Comparison of ENCODE assay signal across 8 cellular contexts in genomic region chr2:16507655-16508054, GRCh38.
DNase-seq lines count a peak whose midpoint lies in the region; ATAC-seq and TF ChIP-seq lines count a peak whose summit lies in the region.

No MANE protein-coding gene starts in this region.

- H3K4me3 ChIP-seq in astrocyte of the cerebellum (ENCODE audit: low read depth, low read length) (peak overlapping the region; percentile 16), iPS-11a (ENCODE audit: low read depth, low read length) (peak overlapping the region; percentile 30), psoas muscle (peak overlapping the region; percentile 65), Karpas-422 (ENCODE audit: low read length) (no peak overlapping the region)

- no peaks in the 10 kb centered on the region for H3K79me2 ChIP-seq in Karpas-422 (ENCODE audit: low read length)

- no peak overlapping the region for H3K4me3 Mint-ChIP-seq in activated naive CD4-positive, alpha-beta T cell treated with anti-CD3 and anti-CD28 coated beads, Interleukin-2, amount 10 ng/mL, durations not matched to agents 7 days and 5 days

- CTCF ChIA-PET in activated naive CD4-positive, alpha-beta T cell treated with anti-CD3 and anti-CD28 coated beads, Interleukin-2, amount 10 ng/mL, durations not matched to agents 7 days and 5 days (lab: Charles Lee), result interaction anchor here (1.9 kb wide), 1 partner anchor 19 kb away, joined by 6 read pairs; no protein-coding TSS in a partner anchor

- H3K4me2 ChIP-seq in Karpas-422 (ENCODE audit: low read depth, low read length, poor library complexity, severe bottlenecking), result no peak overlapping the region

- ATAC-seq in psoas muscle (peak; percentile 16 to 24 (median 18)), HG03571 (IDR thresholded peaks at IDR 0.05; ENCODE audit: unreplicated experiment) (no peak)

- WGBS in psoas muscle, 3 donors, result 21 to 24% (median 22%) methylated on average over 13 of the region's 13 CpGs

- H2AFZ ChIP-seq in Karpas-422 (ENCODE audit: low read length), result no peak overlapping the region

- peaks cover 44% of the 10 kb centered on the region for H3K27me3 Mint-ChIP-seq in activated naive CD4-positive, alpha-beta T cell treated with anti-CD3 and anti-CD28 coated beads, Interleukin-2, amount 10 ng/mL, durations not matched to agents 7 days and 5 days

- H3K36me3 ChIP-seq in ES-I3 (ENCODE audit: insufficient read depth, low read length) (no peaks in the 10 kb centered on the region), psoas muscle (ENCODE audit: insufficient read depth in 1 of 2, low read depth in 1 of 2) (no peaks in the 10 kb centered on the region), Karpas-422 (ENCODE audit: insufficient read depth, low read length) (no peaks in the 10 kb centered on the region)

- intact Hi-C loops in psoas muscle (cut with DNase I), result loop anchor here (2.0 to 10.0 kb wide), 5 partner anchors 223 to 871 kb away; partner anchors contain the start of gene MYCN (in 1 of the 2)

- H3K9ac ChIP-seq in ES-I3 (ENCODE audit: low read depth, low read length) (peak overlapping the region; percentile 51; the same call in 1 of the 2 replicates), Karpas-422 (ENCODE audit: low read length) (no peak overlapping the region)

- H4K20me1 ChIP-seq in Karpas-422 (ENCODE audit: insufficient read depth, low read depth, low read length), result no peaks in the 10 kb centered on the region

- H3K9me2 ChIP-seq in Karpas-422 (replicated peaks; ENCODE audit: insufficient read depth, low read length), result no peaks in the 10 kb centered on the region

- in situ Hi-C loops in astrocyte of the cerebellum (cut with HindIII; ENCODE audit: low sequenced_read_pairs), result no loop called here

- H3K9me3 ChIP-seq in ES-I3 (ENCODE audit: control insufficient read depth, insufficient read depth, low read length) (no peaks in the 10 kb centered on the region), psoas muscle (no peaks in the 10 kb centered on the region), Karpas-422 (ENCODE audit: low read length) (no peaks in the 10 kb centered on the region)

- H3K4me1 ChIP-seq in ES-I3 (ENCODE audit: insufficient read depth, low read length) (no peaks in the 10 kb centered on the region), psoas muscle (peaks cover 8% of the 10 kb centered on the region), Karpas-422 (ENCODE audit: low read length) (no peaks in the 10 kb centered on the region)

- H3K36me3 Mint-ChIP-seq in activated naive CD4-positive, alpha-beta T cell treated with anti-CD3 and anti-CD28 coated beads, Interleukin-2, amount 10 ng/mL, durations not matched to agents 7 days and 5 days, result no peaks in the 10 kb centered on the region

- H3K27me3 ChIP-seq in psoas muscle (ENCODE audit: insufficient read depth in 3 of 3, low read length in 2 of 3) (peaks cover 0 to 34% (median 0%) of the 10 kb centered on the region in 3 donors), Karpas-422 (ENCODE audit: low read length) (no peaks in the 10 kb centered on the region)

- H3K27ac Mint-ChIP-seq in activated naive CD4-positive, alpha-beta T cell treated with anti-CD3 and anti-CD28 coated beads, Interleukin-2, amount 10 ng/mL, durations not matched to agents 7 days and 5 days, result no peak overlapping the region

- H3K9me3 Mint-ChIP-seq in activated naive CD4-positive, alpha-beta T cell treated with anti-CD3 and anti-CD28 coated beads, Interleukin-2, amount 10 ng/mL, durations not matched to agents 7 days and 5 days, result no peaks in the 10 kb centered on the region

- H3K4me1 Mint-ChIP-seq in activated naive CD4-positive, alpha-beta T cell treated with anti-CD3 and anti-CD28 coated beads, Interleukin-2, amount 10 ng/mL, durations not matched to agents 7 days and 5 days, result no peaks in the 10 kb centered on the region

- DNase-seq in astrocyte of the cerebellum (ENCODE audit: low read depth) (no peak), psoas muscle (no peak), Karpas-422 (no peak), HuH-7 (ENCODE audit: low spot score) (no peak)
- DNase-seq in activated naive CD4-positive, alpha-beta T cell treated with anti-CD3 and anti-CD28 coated beads, Interleukin-2, amount 10 ng/mL, durations not matched to agents 7 days and 5 days, result no peak

- no peak overlapping the region for H3K27ac ChIP-seq in psoas muscle
- H3K27ac ChIP-seq in Karpas-422 (ENCODE audit: low read length), result no peak overlapping the region

- TF ChIP-seq CTCF in astrocyte of the cerebellum (IDR thresholded peaks at IDR 0.05; ENCODE audit: low read depth, low read length, missing control alignments), result no peak
- no peak for TF ChIP-seq CTCF in psoas muscle (IDR thresholded peaks at IDR 0.05)
